Comparison of ENCODE assay signal across 23 cellular contexts in genomic region chr10:130748409-130749057, GRCh38.
DNase-seq lines count a peak whose midpoint lies in the region; ATAC-seq and TF ChIP-seq lines count a peak whose summit lies in the region.
"Had no signal": no experiment of that assay in that cellular context is flagged by ENCODE, and none has a peak within 500 bp of the region (broad histone marks: within the 10 kb centered on the region; RNA-seq: fewer than 3 reads in every experiment).

No MANE protein-coding gene starts in this region.

- no peaks in the 10 kb centered on the region for H3K4me1 Mint-ChIP-seq in activated T-cell treated with anti-CD3 and anti-CD28 coated beads, Interleukin-2, amount 50 U/mL, for 24 hours (ENCODE audit: low read depth)
- H3K4me1 Mint-ChIP-seq in osteocyte (ENCODE audit: unreplicated experiment) (no peaks in the 10 kb centered on the region), type B pancreatic cell (ENCODE audit: unreplicated experiment) (no peaks in the 10 kb centered on the region)

- no peaks in the 10 kb centered on the region for H3K36me3 ChIP-seq in gastroesophageal sphincter

- no peak overlapping the region for H3K4me3 Mint-ChIP-seq in activated T-cell treated with anti-CD3 and anti-CD28 coated beads, Interleukin-2, amount 50 U/mL, for 24 hours
- H3K4me3 Mint-ChIP-seq in osteocyte (ENCODE audit: unreplicated experiment) (no peak overlapping the region), type B pancreatic cell (no peak overlapping the region)
- H3K4me3 Mint-ChIP-seq: HFFc6 had no signal

- H3K9me3 Mint-ChIP-seq in activated T-cell treated with anti-CD3 and anti-CD28 coated beads, Interleukin-2, amount 50 U/mL, for 24 hours: no peaks in the 10 kb centered on the region
- H3K9me3 Mint-ChIP-seq in osteocyte (ENCODE audit: unreplicated experiment): peaks cover 38% of the 10 kb centered on the region
- no peaks in the 10 kb centered on the region for H3K9me3 Mint-ChIP-seq in type B pancreatic cell

- TF ChIP-seq CTCF in osteocyte (IDR thresholded peaks at IDR 0.05) (no peak), type B pancreatic cell (conservative IDR thresholded peaks at IDR 0.05) (no peak), gastroesophageal sphincter (IDR thresholded peaks at IDR 0.05) (no peak)

- no peak for TF ChIP-seq POLR2A in gastroesophageal sphincter (IDR thresholded peaks at IDR 0.05)

- peaks cover 28% of the 10 kb centered on the region for H3K27me3 ChIP-seq in gastroesophageal sphincter

- 53 to 79% methylated on average over 2 to 6 of the region's 14 CpGs for WGBS in gastroesophageal sphincter (ENCODE audit: low coverage in 1 of 2), 2 donors

- H3K4me1 ChIP-seq in gastroesophageal sphincter: no peaks in the 10 kb centered on the region

- no peaks in the 10 kb centered on the region for H3K27me3 Mint-ChIP-seq in activated T-cell treated with anti-CD3 and anti-CD28 coated beads, Interleukin-2, amount 50 U/mL, for 24 hours
- H3K27me3 Mint-ChIP-seq in osteocyte (ENCODE audit: unreplicated experiment) (no peaks in the 10 kb centered on the region), type B pancreatic cell (peaks cover 33% of the 10 kb centered on the region)

- no peak for ATAC-seq in gastroesophageal sphincter
- ATAC-seq: HepG2, K562 had no signal

- TF ChIP-seq EP300 in gastroesophageal sphincter (IDR thresholded peaks at IDR 0.05): no peak

- H3K27ac Mint-ChIP-seq in activated T-cell treated with anti-CD3 and anti-CD28 coated beads, Interleukin-2, amount 50 U/mL, for 24 hours: no peak overlapping the region
- no peak overlapping the region for H3K27ac Mint-ChIP-seq in osteocyte (ENCODE audit: unreplicated experiment)
- no peak overlapping the region for H3K27ac Mint-ChIP-seq in type B pancreatic cell
- H3K27ac Mint-ChIP-seq: HFFc6 had no signal

- no peak overlapping the region for H3K4me3 ChIP-seq in gastroesophageal sphincter
- H3K4me3 ChIP-seq: K562, PC-9 had no signal

- no peaks in the 10 kb centered on the region for H3K36me3 Mint-ChIP-seq in activated T-cell treated with anti-CD3 and anti-CD28 coated beads, Interleukin-2, amount 50 U/mL, for 24 hours (ENCODE audit: low read depth)
- no peaks in the 10 kb centered on the region for H3K36me3 Mint-ChIP-seq in osteocyte (ENCODE audit: unreplicated experiment)
- H3K36me3 Mint-ChIP-seq in type B pancreatic cell: no peaks in the 10 kb centered on the region

- no peaks in the 10 kb centered on the region for H3K9me3 ChIP-seq in gastroesophageal sphincter

- no peak overlapping the region for H3K27ac ChIP-seq in gastroesophageal sphincter
- H3K27ac ChIP-seq: HL-60, PC-9, RWPE1 had no signal

- DNase-seq in activated T-cell treated with anti-CD3 and anti-CD28 coated beads, Interleukin-2, amount 50 U/mL, for 24 hours: peak; percentile 12
- no peak for DNase-seq in activated T-cell treated with anti-CD3 and anti-CD28 coated beads, Interleukin-2, amount 50 U/mL, for 1 hour
- DNase-seq in islet precursor cell (peak; percentile 46), osteocyte (ENCODE audit: extremely low spot score, unreplicated experiment) (peak; percentile 77), type B pancreatic cell (ENCODE audit: extremely low spot score, unreplicated experiment) (peak; percentile 49), NCI-H2029 treated with DMSO at 0.1 percent for 48 hours (lab: John Stamatoyannopoulos, UW) (no peak), HCEC 1CT (no peak)
- DNase-seq: 8988T, AML-193, EL, GF-D8, HFFc6, MM.1S, NCI-H1048, NCI-H1417 treated with DMSO at 0.1 percent for 48 hours, NCI-H187 treated with DMSO at 0.1 percent for 48 hours, PC-9, SHP77 treated with DMSO at 0.1 percent for 48 hours had no signal

Comparison
In these comparisons a context has a peak if more than half of its experiments do, and no peak if none do; other contexts are left out.
1. DNase-seq: peak in activated T-cell treated with anti-CD3 and anti-CD28 coated beads, Interleukin-2, amount 50 U/mL, for 24 hours (single experiment), islet precursor cell (single experiment), osteocyte (single experiment) and type B pancreatic cell (single experiment); none in activated T-cell treated with anti-CD3 and anti-CD28 coated beads, Interleukin-2, amount 50 U/mL, for 1 hour (single experiment), NCI-H2029 treated with DMSO at 0.1 percent for 48 hours (single experiment) and HCEC 1CT (single experiment).